ENCODE assay signal across 2 cellular contexts in the genomic region with DNA sequence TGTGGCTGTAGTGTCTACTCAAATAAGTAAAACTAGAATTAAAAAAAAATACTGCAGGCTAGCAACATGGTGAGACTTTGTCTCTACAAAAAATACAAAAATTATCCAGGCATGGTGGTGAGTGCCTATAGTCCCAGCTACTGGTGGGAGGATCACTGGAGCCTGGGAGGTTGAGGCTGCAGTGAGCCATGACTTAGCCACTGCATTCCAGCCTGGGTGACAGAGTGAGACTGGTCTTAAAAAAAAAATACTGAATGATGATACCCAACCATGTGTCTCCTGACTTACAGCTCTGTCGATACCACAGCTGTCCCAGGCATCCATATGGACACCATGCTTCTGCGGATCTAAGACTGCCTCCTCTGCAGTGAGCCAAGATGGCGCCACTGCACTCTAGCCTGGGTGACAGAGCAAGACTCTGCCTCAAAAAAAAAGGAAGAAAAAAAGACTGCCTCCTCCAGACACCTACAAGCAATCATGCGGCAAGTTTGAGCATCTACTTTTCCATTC.
TF ChIP-seq lines count a peak whose summit lies in the region.

No MANE protein-coding gene starts in this region.

TF ChIP-seq in HEK293, 187 proteins besides CTCF, POLR2A, EP300 and RAD21 (continued from another document):
- TF ChIP-seq, protein P1, sequence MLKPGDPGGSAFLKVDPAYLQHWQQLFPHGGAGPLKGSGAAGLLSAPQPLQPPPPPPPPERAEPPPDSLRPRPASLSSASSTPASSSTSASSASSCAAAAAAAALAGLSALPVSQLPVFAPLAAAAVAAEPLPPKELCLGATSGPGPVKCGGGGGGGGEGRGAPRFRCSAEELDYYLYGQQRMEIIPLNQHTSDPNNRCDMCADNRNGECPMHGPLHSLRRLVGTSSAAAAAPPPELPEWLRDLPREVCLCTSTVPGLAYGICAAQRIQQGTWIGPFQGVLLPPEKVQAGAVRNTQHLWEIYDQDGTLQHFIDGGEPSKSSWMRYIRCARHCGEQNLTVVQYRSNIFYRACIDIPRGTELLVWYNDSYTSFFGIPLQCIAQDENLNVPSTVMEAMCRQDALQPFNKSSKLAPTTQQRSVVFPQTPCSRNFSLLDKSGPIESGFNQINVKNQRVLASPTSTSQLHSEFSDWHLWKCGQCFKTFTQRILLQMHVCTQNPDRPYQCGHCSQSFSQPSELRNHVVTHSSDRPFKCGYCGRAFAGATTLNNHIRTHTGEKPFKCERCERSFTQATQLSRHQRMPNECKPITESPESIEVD (tag by site-specific recombination; IDR thresholded peaks at IDR 0.05), result no peak
- TF ChIP-seq ZNF335 (tag by site-specific recombination; conservative IDR thresholded peaks at IDR 0.05) (0 out of 2 replicates have a peak, but pooled peaks have one; percentile 22), SCRT1 (tag by site-specific recombination; IDR thresholded peaks at IDR 0.05; ENCODE audit: borderline replicate concordance) (no peak), ZBTB17 (tag by site-specific recombination; IDR thresholded peaks at IDR 0.05) (peak; percentile 43; the same call in 1 of the 2 replicates), GLI2 (tag by site-specific recombination; IDR thresholded peaks at IDR 0.05; ENCODE audit: borderline replicate concordance, low read depth) (no peak), ZNF155 (tag by site-specific recombination; IDR thresholded peaks at IDR 0.05) (no peak)
- TF ChIP-seq, protein P2, sequence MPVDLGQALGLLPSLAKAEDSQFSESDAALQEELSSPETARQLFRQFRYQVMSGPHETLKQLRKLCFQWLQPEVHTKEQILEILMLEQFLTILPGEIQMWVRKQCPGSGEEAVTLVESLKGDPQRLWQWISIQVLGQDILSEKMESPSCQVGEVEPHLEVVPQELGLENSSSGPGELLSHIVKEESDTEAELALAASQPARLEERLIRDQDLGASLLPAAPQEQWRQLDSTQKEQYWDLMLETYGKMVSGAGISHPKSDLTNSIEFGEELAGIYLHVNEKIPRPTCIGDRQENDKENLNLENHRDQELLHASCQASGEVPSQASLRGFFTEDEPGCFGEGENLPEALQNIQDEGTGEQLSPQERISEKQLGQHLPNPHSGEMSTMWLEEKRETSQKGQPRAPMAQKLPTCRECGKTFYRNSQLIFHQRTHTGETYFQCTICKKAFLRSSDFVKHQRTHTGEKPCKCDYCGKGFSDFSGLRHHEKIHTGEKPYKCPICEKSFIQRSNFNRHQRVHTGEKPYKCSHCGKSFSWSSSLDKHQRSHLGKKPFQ (tag by site-specific recombination; IDR thresholded peaks at IDR 0.05), result no peak

TF ChIP-seq in H1, 55 proteins besides CTCF, POLR2A, EP300 and RAD21 (continued from another document):
- TF ChIP-seq, protein P3, sequence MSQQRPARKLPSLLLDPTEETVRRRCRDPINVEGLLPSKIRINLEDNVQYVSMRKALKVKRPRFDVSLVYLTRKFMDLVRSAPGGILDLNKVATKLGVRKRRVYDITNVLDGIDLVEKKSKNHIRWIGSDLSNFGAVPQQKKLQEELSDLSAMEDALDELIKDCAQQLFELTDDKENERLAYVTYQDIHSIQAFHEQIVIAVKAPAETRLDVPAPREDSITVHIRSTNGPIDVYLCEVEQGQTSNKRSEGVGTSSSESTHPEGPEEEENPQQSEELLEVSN (IDR thresholded peaks at IDR 0.05), result no peak
- TF ChIP-seq PHF8 (conservative IDR thresholded peaks at IDR 0.05; ENCODE audit: low read depth, low read length) (no peak), POU5F1 (IDR thresholded peaks at IDR 0.05; ENCODE audit: low read depth, low read length) (no peak), CREB1 (IDR thresholded peaks at IDR 0.05) (no peak), TBP (IDR thresholded peaks at IDR 0.05; ENCODE audit: low read depth, low read length) (no peak), SP2 (IDR thresholded peaks at IDR 0.05; ENCODE audit: low read length) (no peak), GABPA (IDR thresholded peaks at IDR 0.05; ENCODE audit: borderline replicate concordance, insufficient read depth, low read length) (no peak), CEBPB (IDR thresholded peaks at IDR 0.05; ENCODE audit: low read depth, low read length) (no peak), RFX5 (IDR thresholded peaks at IDR 0.05; ENCODE audit: borderline replicate concordance, low read depth, low read length) (no peak)
- TF ChIP-seq, protein P4, sequence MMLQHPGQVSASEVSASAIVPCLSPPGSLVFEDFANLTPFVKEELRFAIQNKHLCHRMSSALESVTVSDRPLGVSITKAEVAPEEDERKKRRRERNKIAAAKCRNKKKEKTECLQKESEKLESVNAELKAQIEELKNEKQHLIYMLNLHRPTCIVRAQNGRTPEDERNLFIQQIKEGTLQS (IDR thresholded peaks at IDR 0.05; ENCODE audit: insufficient read depth, low read depth, low read length), result no peak
